In the genomic region with DNA sequence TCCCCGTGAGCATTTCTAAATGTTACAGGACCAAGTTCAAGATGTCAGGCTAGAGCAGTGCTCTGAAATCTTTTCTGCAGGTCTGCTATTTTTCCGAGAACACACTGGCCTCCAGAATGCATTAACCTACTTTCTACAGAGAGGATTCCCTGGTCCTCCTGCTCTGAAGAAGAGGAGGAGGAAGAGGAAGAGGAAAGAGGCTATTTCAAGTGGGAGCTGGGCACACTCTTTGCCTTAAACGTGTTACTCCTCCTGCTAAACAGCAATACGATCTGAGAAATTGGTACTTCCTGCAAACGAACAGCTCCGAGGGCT, we compare ENCODE assay signal across 1 cellular context.
TF ChIP-seq lines count a peak whose summit lies in the region.

No MANE protein-coding gene starts in this region.

TF ChIP-seq in K562, 482 proteins besides CTCF, POLR2A, EP300 and RAD21 (continued from another document):
- TF ChIP-seq, protein P1, sequence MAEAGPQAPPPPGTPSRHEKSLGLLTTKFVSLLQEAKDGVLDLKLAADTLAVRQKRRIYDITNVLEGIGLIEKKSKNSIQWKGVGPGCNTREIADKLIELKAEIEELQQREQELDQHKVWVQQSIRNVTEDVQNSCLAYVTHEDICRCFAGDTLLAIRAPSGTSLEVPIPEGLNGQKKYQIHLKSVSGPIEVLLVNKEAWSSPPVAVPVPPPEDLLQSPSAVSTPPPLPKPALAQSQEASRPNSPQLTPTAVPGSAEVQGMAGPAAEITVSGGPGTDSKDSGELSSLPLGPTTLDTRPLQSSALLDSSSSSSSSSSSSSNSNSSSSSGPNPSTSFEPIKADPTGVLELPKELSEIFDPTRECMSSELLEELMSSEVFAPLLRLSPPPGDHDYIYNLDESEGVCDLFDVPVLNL (CRISPR knock-in tag; IDR thresholded peaks at IDR 0.05; ENCODE audit: low read depth) = no peak
- no peak for TF ChIP-seq RHOXF2B (CRISPR knock-in tag; conservative IDR thresholded peaks at IDR 0.05)
